Comparison of ENCODE assay signal across 8 cellular contexts in the genomic region with DNA sequence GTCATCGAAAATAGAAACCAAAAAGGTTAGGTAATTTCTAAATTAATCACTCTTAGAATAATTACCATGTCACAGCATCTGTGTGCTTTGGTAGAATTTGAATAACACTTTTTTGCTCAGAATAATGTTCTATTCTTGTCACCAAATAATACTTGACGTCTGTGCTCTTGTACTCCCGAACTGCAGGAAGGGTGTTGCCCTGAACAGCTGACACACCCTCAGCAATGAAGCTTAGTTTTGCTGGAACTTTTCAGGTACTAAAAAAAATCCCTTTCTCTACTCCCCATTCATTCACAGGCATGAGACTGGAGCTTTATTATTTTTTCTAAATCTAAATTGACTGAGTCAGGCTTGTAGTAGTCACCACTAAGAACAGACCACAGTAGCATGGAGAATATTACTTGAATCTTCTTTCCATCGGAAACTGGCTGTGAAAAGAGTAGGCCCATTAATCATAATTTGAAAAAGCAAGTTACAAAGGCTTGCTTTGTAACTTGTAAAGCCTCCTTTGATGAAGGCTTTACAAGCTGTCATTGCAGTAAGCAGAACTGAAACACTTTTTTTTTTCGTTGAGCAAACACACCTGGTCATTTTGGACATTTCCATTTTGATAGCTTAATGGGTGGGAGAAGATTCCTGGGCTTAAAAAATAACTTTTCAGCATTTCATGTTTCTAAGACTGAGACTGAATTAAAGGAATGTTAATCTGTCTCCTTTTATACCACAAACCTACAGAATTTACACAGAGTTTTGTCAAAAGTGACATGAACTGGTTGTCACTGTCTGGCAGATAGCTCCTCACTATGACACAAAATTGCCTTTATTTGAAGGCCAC.
DNase-seq lines count a peak whose midpoint lies in the region; ATAC-seq and TF ChIP-seq lines count a peak whose summit lies in the region.

No MANE protein-coding gene starts in this region.

- H3K4me1 Mint-ChIP-seq in T-cell, result peaks cover 47 to 64% (median 52%) of the 10 kb centered on the region in 3 donors

- H3K4me3 Mint-ChIP-seq in T-cell, result peak overlapping the region; percentile 58 to 71 (median 61)

- peaks cover 46% of the 10 kb centered on the region for H3K4me1 ChIP-seq in foreskin keratinocyte

- no peaks in the 10 kb centered on the region for H3K36me3 Mint-ChIP-seq in T-cell

- H3K27me3 ChIP-seq in foreskin keratinocyte, result no peaks in the 10 kb centered on the region

- H3K27ac ChIP-seq in foreskin keratinocyte, result peak overlapping the region; percentile 97

- peak overlapping the region; percentile 88 to 90 for H3K27ac Mint-ChIP-seq in T-cell

- no peaks in the 10 kb centered on the region for H3K27me3 Mint-ChIP-seq in T-cell

- POLR2A ChIA-PET in T-cell (lab: Charles Lee), result interaction anchor here (0.5 to 1.3 kb wide), 9 partner anchors 8 to 114 kb away, joined by 3 to 4 read pairs (median 3); no protein-coding TSS in a partner anchor

- peak; percentile 26 for DNase-seq in stimulated activated CD4-positive, alpha-beta T cell treated with anti-CD3 and anti-CD28 coated beads, Interleukin-12 subunit alpha, Interleukin-12 subunit beta, amount 100 ng/mL, for 4 hours
- DNase-seq in stimulated activated CD4-positive, alpha-beta T cell treated with anti-CD3 and anti-CD28 coated beads, Interleukin-2, amount 100 ng/mL, for 48 hours, result no peak
- peak in 23 of 34 experiments; percentile 7 to 72 (median 29) for DNase-seq in T-cell
- peak; percentile 78 to 85 for DNase-seq in foreskin keratinocyte
- DNase-seq in stimulated activated CD4-positive, alpha-beta T cell treated with anti-CD3 and anti-CD28 coated beads, Interleukin-15, amount 100 ng/mL, for 24 hours, result peak; percentile 52
- DNase-seq in NCI-H1694 (lab: John Stamatoyannopoulos, UW), result no peak
- no peak for DNase-seq in NCI-H1092 (lab: John Stamatoyannopoulos, UW)

- CTCF ChIA-PET in T-cell (lab: Charles Lee), result interaction anchor here in 1 of 2 donors (0.9 to 2.1 kb wide), 4 partner anchors 14 to 439 kb away, joined by 3 to 8 read pairs (median 3); partner anchors contain the start of gene SERTAD2

- ATAC-seq in HG03097 (IDR thresholded peaks at IDR 0.05; ENCODE audit: low FRiP score, unreplicated experiment), result peak; percentile 53
- ATAC-seq in T-cell (replicated peaks in 1 of 4), result peak; percentile 76 to 91 (median 84)
- ATAC-seq in foreskin keratinocyte, result peak; percentile 68

- no peak for TF ChIP-seq CTCF in foreskin keratinocyte (conservative IDR thresholded peaks at IDR 0.05)

- no peaks in the 10 kb centered on the region for H3K9me3 Mint-ChIP-seq in T-cell

Comparison
In these comparisons a context has a peak if more than half of its experiments do, and no peak if none do; other contexts are left out.
1. DNase-seq: peak in stimulated activated CD4-positive, alpha-beta T cell treated with anti-CD3 and anti-CD28 coated beads, Interleukin-12 subunit alpha, Interleukin-12 subunit beta, amount 100 ng/mL, for 4 hours (single experiment), T-cell (23 of 34), foreskin keratinocyte (2 of 2) and stimulated activated CD4-positive, alpha-beta T cell treated with anti-CD3 and anti-CD28 coated beads, Interleukin-15, amount 100 ng/mL, for 24 hours (single experiment); none in stimulated activated CD4-positive, alpha-beta T cell treated with anti-CD3 and anti-CD28 coated beads, Interleukin-2, amount 100 ng/mL, for 48 hours (0 of 2), NCI-H1694 (single experiment) and NCI-H1092 (single experiment).
2. Peak in every context shown above with its lines, with median percentiles within 50 percentile points of each other: ATAC-seq.